In the genomic region with DNA sequence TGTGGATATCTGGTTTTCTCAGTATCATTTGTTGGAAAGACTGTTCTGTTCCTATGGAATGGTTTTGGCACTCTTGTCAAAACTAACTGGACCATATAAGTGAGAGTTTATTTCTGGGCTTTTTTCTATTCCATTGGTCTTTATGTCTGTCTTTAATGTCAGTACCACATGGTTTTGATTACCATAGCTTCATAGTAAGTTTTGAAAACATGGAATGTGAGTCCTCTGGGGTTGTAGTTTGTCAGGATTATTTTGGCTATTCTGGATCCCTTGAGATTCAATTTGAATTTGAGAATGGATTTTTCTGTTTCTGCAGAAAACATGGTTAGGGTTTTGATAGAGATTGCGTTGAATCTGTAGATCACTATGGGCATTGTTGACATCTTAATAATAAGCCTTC, we compare ENCODE assay signal across 29 cellular contexts.
"Had no signal": no experiment of that assay in that cellular context is flagged by ENCODE, and none has a peak within 500 bp of the region (broad histone marks: within the 10 kb centered on the region; RNA-seq: fewer than 3 reads in every experiment).

No MANE protein-coding gene starts in this region.

- H3K27ac Mint-ChIP-seq: naive thymus-derived CD8-positive, alpha-beta T cell; natural killer cell treated with Interleukin-12 subunit alpha and Interleukin-12 subunit beta and Interleukin-15 and Interleukin-18, amount 100 ng/mL, for 72 hours; nephron progenitor cell; stimulated activated effector memory CD8-positive, alpha-beta T cell treated with anti-CD3 and anti-CD28 coated beads, Interleukin-12 subunit alpha, Interleukin-12 subunit beta, amount 100 ng/mL, for 72 hours; stimulated activated naive B cell treated with anti-CD40 and anti-IgM and Interleukin-4, amounts not matched to agents 10 μg/mL and 1 μg/mL and 100 μg/mL, for 72 hours; stimulated activated naive CD8-positive, alpha-beta T cell treated with anti-CD3 and anti-CD28 coated beads, Interleukin-15, Interleukin-2, amounts not matched to agents 100 ng/mL and 50 ng/mL, for 24 hours; type B pancreatic cell had no signal

- H3K27me3 Mint-ChIP-seq: stimulated activated naive CD8-positive, alpha-beta T cell treated with anti-CD3 and anti-CD28 coated beads, Interleukin-15, Interleukin-2, amounts not matched to agents 100 ng/mL and 50 ng/mL, for 24 hours; type B pancreatic cell had no signal

- H3K36me3 Mint-ChIP-seq: natural killer cell treated with Interleukin-12 subunit alpha and Interleukin-12 subunit beta and Interleukin-15 and Interleukin-18, amount 100 ng/mL, for 72 hours; stimulated activated effector memory CD8-positive, alpha-beta T cell treated with anti-CD3 and anti-CD28 coated beads, Interleukin-12 subunit alpha, Interleukin-12 subunit beta, amount 100 ng/mL, for 72 hours had no signal

- H3K4me3 ChIP-seq: pancreas, prostate gland, right lobe of liver, sigmoid colon, stomach, suprapubic skin, testis, tibial artery, transverse colon, upper lobe of right lung, uterus had no signal

- H3K4me3 Mint-ChIP-seq: naive thymus-derived CD8-positive, alpha-beta T cell; natural killer cell treated with Interleukin-12 subunit alpha and Interleukin-12 subunit beta and Interleukin-15 and Interleukin-18, amount 100 ng/mL, for 72 hours; nephron progenitor cell; neural crest cell; stimulated activated effector memory CD8-positive, alpha-beta T cell treated with anti-CD3 and anti-CD28 coated beads, Interleukin-12 subunit alpha, Interleukin-12 subunit beta, amount 100 ng/mL, for 72 hours; stimulated activated naive B cell treated with anti-CD40 and anti-IgM and Interleukin-4, amounts not matched to agents 10 μg/mL and 1 μg/mL and 100 μg/mL, for 72 hours; stimulated activated naive CD8-positive, alpha-beta T cell treated with anti-CD3 and anti-CD28 coated beads, Interleukin-15, Interleukin-2, amounts not matched to agents 100 ng/mL and 50 ng/mL, for 24 hours; type B pancreatic cell had no signal

- H3K27ac ChIP-seq: neutrophil, pancreas, prostate gland, right lobe of liver, sigmoid colon, stomach, suprapubic skin, testis, tibial artery, transverse colon, upper lobe of right lung, uterus had no signal

- H3K4me1 Mint-ChIP-seq: nephron progenitor cell; neural crest cell; stimulated activated effector memory CD8-positive, alpha-beta T cell treated with anti-CD3 and anti-CD28 coated beads, Interleukin-12 subunit alpha, Interleukin-12 subunit beta, amount 100 ng/mL, for 72 hours; stimulated activated naive B cell treated with anti-CD40 and anti-IgM and Interleukin-4, amounts not matched to agents 10 μg/mL and 1 μg/mL and 100 μg/mL, for 72 hours had no signal

- H3K9me3 Mint-ChIP-seq: natural killer cell treated with Interleukin-12 subunit alpha and Interleukin-12 subunit beta and Interleukin-15 and Interleukin-18, amount 100 ng/mL, for 72 hours; stimulated activated effector memory CD8-positive, alpha-beta T cell treated with anti-CD3 and anti-CD28 coated beads, Interleukin-12 subunit alpha, Interleukin-12 subunit beta, amount 100 ng/mL, for 72 hours; stimulated activated naive CD8-positive, alpha-beta T cell treated with anti-CD3 and anti-CD28 coated beads, Interleukin-15, Interleukin-2, amounts not matched to agents 100 ng/mL and 50 ng/mL, for 24 hours had no signal

- DNase-seq: naive thymus-derived CD8-positive, alpha-beta T cell; nephron progenitor cell; nucleus accumbens; pancreas; retina; right cardiac atrium; right lobe of liver; sigmoid colon; small intestine; stimulated activated CD4-positive, alpha-beta T cell treated with anti-CD3 and anti-CD28 coated beads, Interleukin-15, amount 100 ng/mL, for 24 hours; stimulated activated CD4-positive, alpha-beta T cell treated with anti-CD3 and anti-CD28 coated beads, Interleukin-2, amount 100 ng/mL, for 24 hours; stimulated activated CD4-positive, alpha-beta T cell treated with anti-CD3 and anti-CD28 coated beads, Interleukin-2, amount 100 ng/mL, for 48 hours; stimulated activated CD4-positive, alpha-beta T cell treated with anti-CD3 and anti-CD28 coated beads, Interleukin-4, amount 100 ng/mL, for 24 hours; stimulated activated naive B cell treated with anti-CD40 and anti-IgM and Interleukin-4, amounts not matched to agents 10 μg/mL and 1 μg/mL and 100 μg/mL, for 72 hours; stimulated activated naive CD4-positive, alpha-beta T cell treated with Interleukin-2 at 50 U/mL for 16 hours; stomach; testis; tibial artery; transverse colon; upper lobe of right lung; uterus had no signal
